ENCODE assay signal across 19 cellular contexts in the genomic region with DNA sequence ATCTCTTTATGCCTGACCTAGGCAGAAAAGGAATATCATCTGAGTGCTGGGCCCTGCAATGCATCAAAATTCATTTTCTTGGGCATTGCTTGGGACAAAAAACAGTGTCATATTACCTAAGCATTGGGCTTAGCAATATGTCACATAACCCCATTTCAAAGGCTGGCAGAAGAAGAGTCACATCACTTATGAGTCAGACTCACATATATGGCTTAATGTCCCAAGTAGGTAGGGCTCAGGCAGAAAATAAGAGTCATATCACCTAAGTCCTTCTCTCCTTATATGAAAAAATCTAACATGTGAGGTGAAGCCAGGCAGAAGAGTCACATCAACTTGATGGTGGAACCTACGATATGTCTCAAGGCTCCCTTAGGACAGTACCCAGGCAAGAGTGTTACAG.
"Had no signal": no experiment of that assay in that cellular context is flagged by ENCODE, and none has a peak within 500 bp of the region (broad histone marks: within the 10 kb centered on the region; RNA-seq: fewer than 3 reads in every experiment).

No MANE protein-coding gene starts in this region.

- H3K4me3 ChIP-seq: SJCRH30 had no signal

- DNase-seq: KBM-7, MV-4-11, NCI-H1048, NCI-H1105, NCI-H1417, NCI-H1436 treated with DMSO at 0.1 percent for 48 hours, NCI-H1694, NCI-H187 treated with DMSO at 0.1 percent for 48 hours, NCI-H2029 treated with DMSO at 0.1 percent for 48 hours, NCI-H2107, NCI-H2227 treated with DMSO at 0.1 percent for 48 hours, NCI-H524, NCI-H526 treated with DMSO at 0.1 percent for 48 hours, NCI-H774, SHP77 treated with DMSO at 0.1 percent for 48 hours, SJCRH30 had no signal

- ATAC-seq: Panc1, Right ventricle myocardium inferior, SK-N-SH treated with all-trans-retinoic acid at 6 μM for 48 hours had no signal
